In the genomic region with DNA sequence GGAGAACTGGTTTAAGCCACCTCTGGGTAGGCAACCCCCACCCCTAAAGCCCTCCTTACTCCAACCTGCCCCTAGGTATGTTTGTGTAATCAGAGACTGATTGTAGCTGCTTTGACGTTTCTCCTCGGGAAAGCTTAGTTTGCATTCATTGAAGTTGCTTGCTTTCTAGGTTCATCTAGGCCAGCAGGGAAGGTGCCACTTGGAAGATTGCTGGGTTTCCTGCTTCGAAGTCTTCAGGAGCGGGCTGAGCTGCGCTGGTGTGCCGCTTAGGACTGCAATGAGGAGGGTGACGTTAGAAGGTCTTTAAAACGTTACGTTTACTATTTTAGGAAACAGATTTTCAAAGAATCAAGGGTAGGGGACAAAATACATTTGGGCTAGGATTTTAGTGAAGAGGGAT, we compare ENCODE assay signal across 10 cellular contexts.
A peak's percentile ranks its signal among the peaks of the same experiment; 100 is the strongest.
DNase-seq lines count a peak whose midpoint lies in the region; ATAC-seq and TF ChIP-seq lines count a peak whose summit lies in the region.
"Had no signal": no experiment of that assay in that cellular context is flagged by ENCODE, and none has a peak within 500 bp of the region (broad histone marks: within the 10 kb centered on the region; RNA-seq: fewer than 3 reads in every experiment).

No MANE protein-coding gene starts in this region.

- intact Hi-C loops in stomach (cut with DNase I; ENCODE audit: low total_unique reads): no loop called here

- peak overlapping the region; percentile 81 for H3K4me3 Mint-ChIP-seq in activated CD4-positive, alpha-beta T cell treated with anti-CD3 and anti-CD28 coated beads, Interleukin-2, amount 10 ng/mL, durations not matched to agents 7 days and 5 days
- H3K4me3 Mint-ChIP-seq in WTC11: peak overlapping the region; percentile 84

- H3K4me1 Mint-ChIP-seq in activated CD4-positive, alpha-beta T cell treated with anti-CD3 and anti-CD28 coated beads, Interleukin-2, amount 10 ng/mL, durations not matched to agents 7 days and 5 days: peaks cover 47% of the 10 kb centered on the region
- peaks cover 40% of the 10 kb centered on the region for H3K4me1 Mint-ChIP-seq in WTC11

- H3K4me3 ChIP-seq in iPS-15b (ENCODE audit: low read depth, low read length): peak overlapping the region; percentile 59
- H3K4me3 ChIP-seq in stomach: peak overlapping the region in 3 of 4 donors; percentile 57 to 83 (median 58)

- H3K9me3 Mint-ChIP-seq in activated CD4-positive, alpha-beta T cell treated with anti-CD3 and anti-CD28 coated beads, Interleukin-2, amount 10 ng/mL, durations not matched to agents 7 days and 5 days: no peaks in the 10 kb centered on the region
- no peaks in the 10 kb centered on the region for H3K9me3 Mint-ChIP-seq in WTC11

- peaks cover 2% of the 10 kb centered on the region for H3K36me3 Mint-ChIP-seq in activated CD4-positive, alpha-beta T cell treated with anti-CD3 and anti-CD28 coated beads, Interleukin-2, amount 10 ng/mL, durations not matched to agents 7 days and 5 days (ENCODE audit: low read depth)
- no peaks in the 10 kb centered on the region for H3K36me3 Mint-ChIP-seq in WTC11

- peak overlapping the region; percentile 96 for H3K27ac Mint-ChIP-seq in activated CD4-positive, alpha-beta T cell treated with anti-CD3 and anti-CD28 coated beads, Interleukin-2, amount 10 ng/mL, durations not matched to agents 7 days and 5 days
- no peak overlapping the region for H3K27ac Mint-ChIP-seq in WTC11

- WGBS in stomach, 5 donors: 24 to 31% (median 27%) methylated on average over 9 of the region's 9 CpGs

- DNase-seq in activated CD4-positive, alpha-beta T cell treated with anti-CD3 and anti-CD28 coated beads, Interleukin-2, amount 10 ng/mL, durations not matched to agents 7 days and 5 days: no peak
- no peak for DNase-seq in activated CD4-positive, alpha-beta T cell treated with anti-CD3 and anti-CD28 coated beads for 1 hour
- DNase-seq in WTC11 (ENCODE audit: low spot score) (peak; percentile 31), stomach (no peak), SKM-1 treated with dmso at 0.1 percent for 144 hours (lab: John Stamatoyannopoulos, UW; ENCODE audit: unreplicated experiment) (no peak)
- DNase-seq: stimulated activated CD4-positive, alpha-beta T cell treated with anti-CD3 and anti-CD28 coated beads, Interleukin-4, amount 100 ng/mL, for 1 hour had no signal

- POLR2A ChIA-PET in activated CD4-positive, alpha-beta T cell treated with anti-CD3 and anti-CD28 coated beads, Interleukin-2, amount 10 ng/mL, durations not matched to agents 7 days and 5 days (lab: Charles Lee): interaction anchor here (1.0 to 1.4 kb wide), 3 partner anchors 11 to 106 kb away, joined by 4 to 10 read pairs (median 4); a partner anchor contains a TSS
- POLR2A ChIA-PET in WTC11 (lab: Charles Lee): interaction anchor here (1.0 to 1.2 kb wide), 2 partner anchors 9 to 230 kb away, joined by 3 to 4 read pairs; no protein-coding TSS in a partner anchor

- H3K27me3 Mint-ChIP-seq in activated CD4-positive, alpha-beta T cell treated with anti-CD3 and anti-CD28 coated beads, Interleukin-2, amount 10 ng/mL, durations not matched to agents 7 days and 5 days: peaks cover 68% of the 10 kb centered on the region
- peaks cover 100% of the 10 kb centered on the region for H3K27me3 Mint-ChIP-seq in WTC11 (ENCODE audit: low read depth)

- H3K4me1 ChIP-seq in iPS-15b (ENCODE audit: control insufficient read depth, insufficient read depth, low read length) (peaks cover 11% of the 10 kb centered on the region), stomach (peaks cover 5 to 42% (median 30%) of the 10 kb centered on the region in 4 donors)

- no peaks in the 10 kb centered on the region for H3K9me3 ChIP-seq in iPS-15b (ENCODE audit: control insufficient read depth, insufficient read depth, low read length)
- H3K9me3 ChIP-seq in stomach: no peaks in the 10 kb centered on the region
- H3K9me3 ChIP-seq: A549 had no signal

- peak; percentile 13 for ATAC-seq in WTC11
- no peak for ATAC-seq in GM18867 (IDR thresholded peaks at IDR 0.05; ENCODE audit: unreplicated experiment)
- no peak for ATAC-seq in GM21576 (IDR thresholded peaks at IDR 0.05; ENCODE audit: unreplicated experiment)

- H3K27ac ChIP-seq in stomach: peak overlapping the region; percentile 71 to 91 (median 79)

- H3K36me3 ChIP-seq in iPS-15b (ENCODE audit: control insufficient read depth, insufficient read depth, low read length) (no peaks in the 10 kb centered on the region), stomach (no peaks in the 10 kb centered on the region)

- no peak overlapping the region for H3K9ac ChIP-seq in iPS-15b (ENCODE audit: low read depth, low read length)

- no peak for TF ChIP-seq CTCF in WTC11 (IDR thresholded peaks at IDR 0.05)
- TF ChIP-seq CTCF in stomach (IDR thresholded peaks at IDR 0.05): no peak

- H3K27me3 ChIP-seq in iPS-15b (ENCODE audit: control insufficient read depth, insufficient read depth, low read length): peaks cover 93% of the 10 kb centered on the region
- H3K27me3 ChIP-seq in stomach: peaks cover 4 to 98% (median 32%) of the 10 kb centered on the region in 3 donors

- CTCF ChIA-PET in activated CD4-positive, alpha-beta T cell treated with anti-CD3 and anti-CD28 coated beads, Interleukin-2, amount 10 ng/mL, durations not matched to agents 7 days and 5 days (lab: Charles Lee): interaction anchor here (0.7 to 5.5 kb wide), 17 partner anchors 8 to 279 kb away, joined by 3 to 37 read pairs (median 4); a partner anchor contains a TSS
- CTCF ChIA-PET in WTC11 (lab: Charles Lee): interaction anchor here (0.8 to 4.7 kb wide), 9 partner anchors 9 to 367 kb away, joined by 3 to 26 read pairs (median 4); a partner anchor contains a TSS

- TF ChIP-seq EP300 in stomach (IDR thresholded peaks at IDR 0.05): no peak

- no peak for TF ChIP-seq POLR2A in stomach (IDR thresholded peaks at IDR 0.05)

TF ChIP-seq in WTC11, 78 proteins besides CTCF, POLR2A, EP300 and RAD21:
- TF ChIP-seq JAZF1 (CRISPR knock-in tag; IDR thresholded peaks at IDR 0.05) (no peak), ZNF219 (CRISPR knock-in tag; IDR thresholded peaks at IDR 0.05; ENCODE audit: borderline replicate concordance) (no peak), ZNF138 (CRISPR knock-in tag; conservative IDR thresholded peaks at IDR 0.05) (no peak), ATF1 (CRISPR knock-in tag; IDR thresholded peaks at IDR 0.05) (no peak), SP1 (CRISPR knock-in tag; conservative IDR thresholded peaks at IDR 0.05) (no peak), HMGA2 (CRISPR knock-in tag; IDR thresholded peaks at IDR 0.05) (no peak), ZNF416 (CRISPR knock-in tag; IDR thresholded peaks at IDR 0.05) (no peak), CREM (CRISPR knock-in tag; IDR thresholded peaks at IDR 0.05) (no peak), NFATC4 (CRISPR knock-in tag; IDR thresholded peaks at IDR 0.05) (no peak), GRHL2 (CRISPR knock-in tag; IDR thresholded peaks at IDR 0.05; ENCODE audit: insufficient replicate concordance, severe bottlenecking) (no peak), PRRX2 (CRISPR knock-in tag; IDR thresholded peaks at IDR 0.05) (no peak)
- TF ChIP-seq, protein P1, sequence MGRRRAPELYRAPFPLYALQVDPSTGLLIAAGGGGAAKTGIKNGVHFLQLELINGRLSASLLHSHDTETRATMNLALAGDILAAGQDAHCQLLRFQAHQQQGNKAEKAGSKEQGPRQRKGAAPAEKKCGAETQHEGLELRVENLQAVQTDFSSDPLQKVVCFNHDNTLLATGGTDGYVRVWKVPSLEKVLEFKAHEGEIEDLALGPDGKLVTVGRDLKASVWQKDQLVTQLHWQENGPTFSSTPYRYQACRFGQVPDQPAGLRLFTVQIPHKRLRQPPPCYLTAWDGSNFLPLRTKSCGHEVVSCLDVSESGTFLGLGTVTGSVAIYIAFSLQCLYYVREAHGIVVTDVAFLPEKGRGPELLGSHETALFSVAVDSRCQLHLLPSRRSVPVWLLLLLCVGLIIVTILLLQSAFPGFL (CRISPR knock-in tag; IDR thresholded peaks at IDR 0.05; ENCODE audit: borderline replicate concordance): no peak
- TF ChIP-seq, protein P2, sequence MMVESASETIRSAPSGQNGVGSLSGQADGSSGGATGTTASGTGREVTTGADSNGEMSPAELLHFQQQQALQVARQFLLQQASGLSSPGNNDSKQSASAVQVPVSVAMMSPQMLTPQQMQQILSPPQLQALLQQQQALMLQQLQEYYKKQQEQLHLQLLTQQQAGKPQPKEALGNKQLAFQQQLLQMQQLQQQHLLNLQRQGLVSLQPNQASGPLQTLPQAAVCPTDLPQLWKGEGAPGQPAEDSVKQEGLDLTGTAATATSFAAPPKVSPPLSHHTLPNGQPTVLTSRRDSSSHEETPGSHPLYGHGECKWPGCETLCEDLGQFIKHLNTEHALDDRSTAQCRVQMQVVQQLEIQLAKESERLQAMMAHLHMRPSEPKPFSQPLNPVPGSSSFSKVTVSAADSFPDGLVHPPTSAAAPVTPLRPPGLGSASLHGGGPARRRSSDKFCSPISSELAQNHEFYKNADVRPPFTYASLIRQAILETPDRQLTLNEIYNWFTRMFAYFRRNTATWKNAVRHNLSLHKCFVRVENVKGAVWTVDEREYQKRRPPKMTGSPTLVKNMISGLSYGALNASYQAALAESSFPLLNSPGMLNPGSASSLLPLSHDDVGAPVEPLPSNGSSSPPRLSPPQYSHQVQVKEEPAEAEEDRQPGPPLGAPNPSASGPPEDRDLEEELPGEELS (CRISPR knock-in tag; IDR thresholded peaks at IDR 0.05): no peak
- TF ChIP-seq, protein P3, sequence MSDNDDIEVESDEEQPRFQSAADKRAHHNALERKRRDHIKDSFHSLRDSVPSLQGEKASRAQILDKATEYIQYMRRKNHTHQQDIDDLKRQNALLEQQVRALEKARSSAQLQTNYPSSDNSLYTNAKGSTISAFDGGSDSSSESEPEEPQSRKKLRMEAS (CRISPR knock-in tag; IDR thresholded peaks at IDR 0.05): no peak
